Comparison of ENCODE assay signal across 19 cellular contexts in the genomic region with DNA sequence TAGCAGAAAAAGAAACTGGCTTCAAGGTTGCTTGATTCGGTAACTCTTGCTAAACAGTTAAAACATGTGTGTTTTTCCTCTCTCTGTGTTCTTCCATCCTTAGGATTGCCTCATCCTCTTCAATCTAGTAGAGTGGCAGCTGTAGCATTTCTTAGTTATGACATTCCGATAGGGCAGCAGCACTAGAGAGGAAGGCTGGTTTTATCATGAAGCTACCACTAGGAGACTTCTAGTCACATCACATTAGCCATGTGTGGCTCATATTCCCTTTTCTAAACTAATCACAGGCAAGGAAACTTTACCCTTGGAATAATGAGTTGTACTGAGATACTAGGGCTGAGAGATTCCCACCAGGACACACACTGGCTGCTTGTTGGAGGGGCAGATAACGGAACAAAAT.
DNase-seq lines count a peak whose midpoint lies in the region; ATAC-seq and TF ChIP-seq lines count a peak whose summit lies in the region.
"Had no signal": no experiment of that assay in that cellular context is flagged by ENCODE, and none has a peak within 500 bp of the region (broad histone marks: within the 10 kb centered on the region; RNA-seq: fewer than 3 reads in every experiment).

No MANE protein-coding gene starts in this region.

- intact Hi-C loops in psoas muscle (cut with DNase I) = no loop called here

- H3K23me2 ChIP-seq in H9 (ENCODE audit: insufficient read length, low read depth, low read length, poor library complexity, severe bottlenecking) = no peaks in the 10 kb centered on the region

- H4K8ac ChIP-seq in H9 (replicated peaks; ENCODE audit: insufficient read length, low read depth, low read length) = no peak overlapping the region

- no CpG with 5 or more reads among the region's 3 CpGs for WGBS in H9 (ENCODE audit: extremely low coverage, insufficient read length, low lambda C conversion rate)
- 85 to 95% (median 90%) methylated on average over 3 of the region's 3 CpGs for WGBS in psoas muscle, 3 donors

- no peak overlapping the region for H3K56ac ChIP-seq in H9 (ENCODE audit: insufficient read length, low read depth, low read length)

- no peaks in the 10 kb centered on the region for H3K9me3 Mint-ChIP-seq in H9
- H3K9me3 Mint-ChIP-seq: activated naive CD8-positive, alpha-beta T cell treated with anti-CD3 and anti-CD28 coated beads, Interleukin-2, amount 50 U/mL, for 24 hours; central memory CD8-positive, alpha-beta T cell; nephron had no signal

- H2BK20ac ChIP-seq in H9 (ENCODE audit: low read depth, low read length, poor library complexity, severe bottlenecking) = no peak overlapping the region

- H3K36me3 ChIP-seq in BE2C = no peaks in the 10 kb centered on the region
- H3K36me3 ChIP-seq in psoas muscle (ENCODE audit: insufficient read depth in 1 of 2, low read depth in 1 of 2) = no peaks in the 10 kb centered on the region
- H3K36me3 ChIP-seq: heart right ventricle, SJCRH30 had no signal

- H3K27ac ChIP-seq in H9 (ENCODE audit: insufficient read length, low read depth, low read length) (no peak overlapping the region), psoas muscle (no peak overlapping the region)
- H3K27ac ChIP-seq: heart right ventricle, SJCRH30 had no signal

- H4K91ac ChIP-seq in H9 (ENCODE audit: insufficient read length, low read depth, low read length) = no peak overlapping the region

- no peak overlapping the region for H3K4me2 ChIP-seq in H9 (ENCODE audit: insufficient read depth, insufficient read length, low read length)

- H4K20me1 ChIP-seq in H9 (ENCODE audit: control insufficient read depth, insufficient read depth, insufficient read length) = no peaks in the 10 kb centered on the region

- H3K36me3 Mint-ChIP-seq in H9 (ENCODE audit: insufficient read depth in 1 of 3, low read depth in 3 of 3) = no peaks in the 10 kb centered on the region

- no peaks in the 10 kb centered on the region for H3K79me1 ChIP-seq in H9 (ENCODE audit: insufficient read depth, low read depth, low read length, poor library complexity, severe bottlenecking)

- no peaks in the 10 kb centered on the region for H3K27me3 Mint-ChIP-seq in H9 (ENCODE audit: low read depth)
- H3K27me3 Mint-ChIP-seq: progenitor cell of endocrine pancreas had no signal

- no peak overlapping the region for H3K14ac ChIP-seq in H9 (ENCODE audit: insufficient read depth, low read length)

- H3K4me3 Mint-ChIP-seq in H9 = no peak overlapping the region
- H3K4me3 Mint-ChIP-seq: activated naive CD8-positive, alpha-beta T cell treated with anti-CD3 and anti-CD28 coated beads, Interleukin-2, amount 50 U/mL, for 24 hours; activated T-helper 17 cell treated with anti-CD3 and anti-CD28 coated beads, Interleukin-2, amount 50 U/mL, for 72 hours; central memory CD8-positive, alpha-beta T cell; nephron had no signal

- H3K27me3 ChIP-seq in BE2C = no peaks in the 10 kb centered on the region
- H3K27me3 ChIP-seq in H9 (ENCODE audit: insufficient read depth, low read length) = no peaks in the 10 kb centered on the region
- no peaks in the 10 kb centered on the region for H3K27me3 ChIP-seq in psoas muscle (ENCODE audit: insufficient read depth in 3 of 3, low read length in 2 of 3)
- H3K27me3 ChIP-seq: heart right ventricle, SJCRH30 had no signal

- H4K5ac ChIP-seq in H9 (ENCODE audit: insufficient read length, low read depth, low read length) = no peak overlapping the region

- no peak overlapping the region for H3K18ac ChIP-seq in H9 (ENCODE audit: insufficient read length, low read depth, low read length)

- H3K27ac Mint-ChIP-seq in H9 = no peak overlapping the region
- H3K27ac Mint-ChIP-seq: activated naive CD8-positive, alpha-beta T cell treated with anti-CD3 and anti-CD28 coated beads, Interleukin-2, amount 50 U/mL, for 24 hours; activated T-helper 17 cell treated with anti-CD3 and anti-CD28 coated beads, Interleukin-2, amount 50 U/mL, for 72 hours; nephron; progenitor cell of endocrine pancreas had no signal

- H3K23ac ChIP-seq in H9 (ENCODE audit: insufficient read length, low read depth, low read length) = no peak overlapping the region

- no peak overlapping the region for H2BK5ac ChIP-seq in H9 (ENCODE audit: insufficient read length, low read length)

- H2AFZ ChIP-seq in H9 (ENCODE audit: low read length) = no peak overlapping the region

- no peak for DNase-seq in BE2C
- DNase-seq in H9 = no peak
- peak; percentile 57 for DNase-seq in SK-MEL-5 (ENCODE audit: low read depth, low spot score)
- DNase-seq in fibroblast of villous mesenchyme (ENCODE audit: low read depth) = no peak
- DNase-seq in NCI-H1436 treated with DMSO at 0.1 percent for 48 hours (lab: John Stamatoyannopoulos, UW) = no peak
- no peak for DNase-seq in psoas muscle
- DNase-seq: activated naive CD8-positive, alpha-beta T cell treated with anti-CD3 and anti-CD28 coated beads, Interleukin-2, amount 50 U/mL, for 24 hours; effector memory CD4-positive, alpha-beta T cell; heart right ventricle; NCI-H1694; SJCRH30; small intestine; stimulated activated CD4-positive, alpha-beta T cell treated with anti-CD3 and anti-CD28 coated beads, Interleukin-4, amount 100 ng/mL, for 4 hours had no signal

- no peaks in the 10 kb centered on the region for H3K79me2 ChIP-seq in H9 (ENCODE audit: insufficient read depth, low read length)

- H2BK120ac ChIP-seq in H9 (ENCODE audit: low read depth, low read length, poor library complexity, severe bottlenecking) = no peak overlapping the region

- no peak overlapping the region for H3K4ac ChIP-seq in H9 (ENCODE audit: low read depth, low read length)

- H3K4me1 ChIP-seq in BE2C (peaks cover 10% of the 10 kb centered on the region), H9 (ENCODE audit: insufficient read depth, low read length) (no peaks in the 10 kb centered on the region), psoas muscle (no peaks in the 10 kb centered on the region)
- H3K4me1 ChIP-seq: heart right ventricle, SJCRH30 had no signal

- H3K4me1 Mint-ChIP-seq in H9 = no peaks in the 10 kb centered on the region
- H3K4me1 Mint-ChIP-seq: activated naive CD8-positive, alpha-beta T cell treated with anti-CD3 and anti-CD28 coated beads, Interleukin-2, amount 50 U/mL, for 24 hours; activated T-helper 17 cell treated with anti-CD3 and anti-CD28 coated beads, Interleukin-2, amount 50 U/mL, for 72 hours; central memory CD8-positive, alpha-beta T cell had no signal

- H3K9ac ChIP-seq in H9 (ENCODE audit: extremely low read depth, insufficient read length, low read length) = no peak overlapping the region

- in situ Hi-C loops in SK-MEL-5 (cut with HindIII; ENCODE audit: low pct_unique_long_range_greater_than_20kb, low sequenced_read_pairs) = no loop called here

- ATAC-seq in GM21390 (IDR thresholded peaks at IDR 0.05; ENCODE audit: unreplicated experiment) = no peak
- no peak for ATAC-seq in HG03460 (IDR thresholded peaks at IDR 0.05; ENCODE audit: unreplicated experiment)
- no peak for ATAC-seq in psoas muscle
- ATAC-seq: activated naive CD8-positive, alpha-beta T cell treated with anti-CD3 and anti-CD28 coated beads, Interleukin-2, amount 50 U/mL, for 24 hours; activated T-helper 17 cell treated with anti-CD3 and anti-CD28 coated beads, Interleukin-2, amount 50 U/mL, for 72 hours; heart right ventricle had no signal

- H3T11ph ChIP-seq in H9 (ENCODE audit: low read length) = no peak overlapping the region

- no peak overlapping the region for H2AK5ac ChIP-seq in H9 (ENCODE audit: insufficient read length, low read length)

- H3K4me3 ChIP-seq in BE2C (ENCODE audit: low read depth, low read length) = no peak overlapping the region
- no peak overlapping the region for H3K4me3 ChIP-seq in fibroblast of villous mesenchyme (ENCODE audit: low read depth, low read length)
- H3K4me3 ChIP-seq in psoas muscle = no peak overlapping the region
- H3K4me3 ChIP-seq: heart right ventricle, SJCRH30 had no signal

- no peak overlapping the region for H2BK15ac ChIP-seq in H9 (ENCODE audit: low read depth, low read length)

- peak; percentile 38 for TF ChIP-seq CTCF in BE2C (IDR thresholded peaks at IDR 0.05; ENCODE audit: low read depth, low read length)
- peak; percentile 41; the same call in 2 of the 3 replicates for TF ChIP-seq CTCF in H9 (conservative IDR thresholded peaks at IDR 0.05)
- peak; percentile 9 for TF ChIP-seq CTCF in fibroblast of villous mesenchyme (IDR thresholded peaks at IDR 0.05; ENCODE audit: insufficient read depth, low read depth, low read length)
- TF ChIP-seq CTCF in psoas muscle (IDR thresholded peaks at IDR 0.05) = no peak

- H3K9me3 ChIP-seq in BE2C (no peaks in the 10 kb centered on the region), H9 (ENCODE audit: control insufficient read depth, low read depth, low read length) (no peaks in the 10 kb centered on the region), psoas muscle (no peaks in the 10 kb centered on the region)
- H3K9me3 ChIP-seq: heart right ventricle, SJCRH30 had no signal

- no peak overlapping the region for H2BK12ac ChIP-seq in H9 (ENCODE audit: insufficient read length, low read depth, low read length)
